Comparison of ENCODE assay signal across 8 cellular contexts in the genomic region with DNA sequence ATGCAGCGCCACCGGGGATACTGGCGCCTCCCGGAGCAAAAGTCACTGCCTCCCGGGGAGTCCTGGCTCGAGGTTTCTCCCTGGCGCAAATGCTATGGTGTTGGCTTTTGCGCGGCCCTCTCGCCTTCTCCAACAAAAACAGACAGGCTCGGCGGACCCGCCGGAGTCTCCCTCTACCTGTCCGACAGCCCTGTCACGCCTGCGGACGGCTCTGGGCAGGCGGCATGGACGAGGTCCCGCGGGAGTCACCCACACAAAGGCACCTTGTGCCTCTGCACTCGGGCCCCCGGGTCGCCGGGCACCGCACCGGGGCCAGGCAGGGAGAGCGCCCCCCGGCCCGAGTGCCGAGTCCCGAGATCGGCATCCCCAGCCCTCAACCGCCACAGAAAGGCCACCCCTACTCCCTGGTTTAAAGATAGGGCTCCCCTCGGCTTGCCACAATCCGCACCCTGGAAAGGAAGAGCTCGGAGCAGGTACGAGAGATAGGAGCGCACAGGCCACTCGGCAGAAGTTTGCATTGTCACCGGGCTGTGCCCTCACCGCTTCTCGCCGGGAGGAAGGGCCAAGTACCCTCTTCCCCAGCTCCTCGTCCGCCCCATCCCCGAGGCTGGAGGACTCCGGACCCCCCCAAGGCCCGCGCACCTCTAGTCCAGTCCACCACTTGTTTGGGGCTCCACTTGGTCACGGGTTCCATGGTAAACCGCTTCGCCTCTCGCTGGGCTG. TPM values are rescaled to one million over a fixed set of nuclear protein-coding genes. Genes with fewer than 3 reads are reported as not detected.
DNase-seq lines count a peak whose midpoint lies in the region; ATAC-seq, FAIRE-seq and TF ChIP-seq lines count a peak whose summit lies in the region.

No MANE protein-coding gene starts in this region.

- peaks cover 12% of the 10 kb centered on the region for H3K4me1 Mint-ChIP-seq in stimulated activated naive CD8-positive, alpha-beta T cell treated with anti-CD3 and anti-CD28 coated beads, Interleukin-15, Interleukin-2, amounts not matched to agents 100 ng/mL and 50 ng/mL, for 24 hours (ENCODE audit: low read depth)
- peaks cover 6 to 12% of the 10 kb centered on the region in 2 donors for H3K4me1 Mint-ChIP-seq in immature natural killer cell

- H2AFZ ChIP-seq in GM12878 (ENCODE audit: control insufficient read depth, low read depth, low read length): peak overlapping the region; percentile 39; the same call in 1 of the 2 replicates

- no peaks in the 10 kb centered on the region for H3K79me2 ChIP-seq in GM12878 (ENCODE audit: control insufficient read depth, insufficient read depth, low read length)

- H3K4me3 Mint-ChIP-seq in stimulated activated naive CD8-positive, alpha-beta T cell treated with anti-CD3 and anti-CD28 coated beads, Interleukin-15, Interleukin-2, amounts not matched to agents 100 ng/mL and 50 ng/mL, for 24 hours: peak overlapping the region; percentile 57
- peak overlapping the region in 2 of 5 donors; percentile 29 to 38 for H3K4me3 Mint-ChIP-seq in immature natural killer cell

- H3K9me3 ChIP-seq in MG63: no peaks in the 10 kb centered on the region
- no peaks in the 10 kb centered on the region; the same call in 2 of the 3 replicates for H3K9me3 ChIP-seq in GM12878 (replicated peaks; ENCODE audit: control insufficient read depth, insufficient read depth, low read length)
- H3K9me3 ChIP-seq in kidney (ENCODE audit: control insufficient read depth in 1 of 2, low read length in 2 of 2): no peaks in the 10 kb centered on the region

- peak overlapping the region; percentile 64 for H3K4me2 ChIP-seq in GM12878 (ENCODE audit: control insufficient read depth, insufficient read depth)

- no TSS peak for BruUV-seq in GM12878 (replicated peaks; lab: Mats Ljungman, UMichigan)

- no peak overlapping the region for H3K27ac Mint-ChIP-seq in stimulated activated naive CD8-positive, alpha-beta T cell treated with anti-CD3 and anti-CD28 coated beads, Interleukin-15, Interleukin-2, amounts not matched to agents 100 ng/mL and 50 ng/mL, for 24 hours
- no peak overlapping the region for H3K27ac Mint-ChIP-seq in immature natural killer cell

- CTCF ChIA-PET in GM12878 (lab: Yijun Ruan, JAX): no interaction called here

- WGBS in GM12878 (ENCODE audit: insufficient coverage, insufficient replicate concordance, low lambda C conversion rate, missing lambda C conversion rate): 8% methylated on average over 55 of the region's 55 CpGs

- DNase-seq in GM10266 (ENCODE audit: extremely low spot score) (peak; percentile 29), MG63 (peak; percentile 70), GM12878 (ENCODE audit: low read depth, low spot score) (no peak), kidney (peak; percentile 77), immature natural killer cell (no peak), NCI-H1436 (lab: John Stamatoyannopoulos, UW) (no peak)

- POLR2A ChIA-PET in GM12878 (lab: Charles Lee): no interaction called here

- H3K27ac ChIP-seq in GM12878 (ENCODE audit: control insufficient read depth, insufficient read depth): no peak overlapping the region
- peak overlapping the region; percentile 96 for H3K27ac ChIP-seq in kidney (ENCODE audit: low read depth in 2 of 2, low read length in 2 of 2)

- peaks cover 65% of the 10 kb centered on the region for H3K27me3 Mint-ChIP-seq in stimulated activated naive CD8-positive, alpha-beta T cell treated with anti-CD3 and anti-CD28 coated beads, Interleukin-15, Interleukin-2, amounts not matched to agents 100 ng/mL and 50 ng/mL, for 24 hours
- H3K27me3 Mint-ChIP-seq in immature natural killer cell (ENCODE audit: low read depth in 3 of 3): peaks cover 6 to 15% (median 15%) of the 10 kb centered on the region in 3 donors

- H3K36me3 ChIP-seq in MG63 (peaks cover 6% of the 10 kb centered on the region; the same call in 1 of the 2 replicates), GM12878 (ENCODE audit: control insufficient read depth in 2 of 2, insufficient read depth in 2 of 2, low read length in 1 of 2) (no peaks in the 10 kb centered on the region), kidney (ENCODE audit: control insufficient read depth in 1 of 2, insufficient read depth in 2 of 2, low read length in 2 of 2) (peaks cover 0 to 2% of the 10 kb centered on the region in 2 donors)

- no peak for TF ChIP-seq RAD21 in GM12878 (IDR thresholded peaks at IDR 0.05; ENCODE audit: insufficient read depth, low read depth, low read length)

- ATAC-seq in GM21825 (IDR thresholded peaks at IDR 0.05; ENCODE audit: unreplicated experiment) (peak; percentile 28), GM12878 (peak; percentile 52)

- intact Hi-C loops in GM12878 (cut with micrococcal nuclease; ENCODE audit: unreplicated experiment): no loop called here
- intact Hi-C loops in kidney (cut with DNase I): no loop called here

- no peak for TF ChIP-seq EP300 in GM12878 (IDR thresholded peaks at IDR 0.05; ENCODE audit: borderline replicate concordance in 1 of 2, control insufficient read depth in 1 of 2, low read depth in 2 of 2, low read length in 2 of 2)

- in situ Hi-C loops in GM12878 (cut with MboI): no loop called here

- H3K4me3 ChIP-seq in MG63 (peak overlapping the region; percentile 76), GM12878 (peak overlapping the region; percentile 42; the same call in 1 of the 2 replicates), kidney (ENCODE audit: low read length in 2 of 2) (peak overlapping the region; percentile 68 to 95)

- H3K36me3 Mint-ChIP-seq in stimulated activated naive CD8-positive, alpha-beta T cell treated with anti-CD3 and anti-CD28 coated beads, Interleukin-15, Interleukin-2, amounts not matched to agents 100 ng/mL and 50 ng/mL, for 24 hours (ENCODE audit: low read depth): no peaks in the 10 kb centered on the region
- no peaks in the 10 kb centered on the region for H3K36me3 Mint-ChIP-seq in immature natural killer cell

- SMC1A ChIA-PET in GM12878 (lab: Charles Lee; ENCODE audit: uncharacterized antibody, unreplicated experiment): no interaction called here

- H3K9ac ChIP-seq in GM12878 (ENCODE audit: control insufficient read depth, insufficient read depth, low read length): no peak overlapping the region
- H3K9ac ChIP-seq in kidney (ENCODE audit: low read length in 2 of 2): peak overlapping the region; percentile 87 to 89

- TF ChIP-seq CTCF in GM10266 (IDR thresholded peaks at IDR 0.05; ENCODE audit: control insufficient read depth, insufficient read depth, low read depth, missing control alignments) (peak; percentile 0), GM12878 (IDR thresholded peaks at IDR 0.05 in 2 of 3, conservative IDR thresholded peaks at IDR 0.05 in 1 of 3; ENCODE audit: control insufficient read depth in 2 of 3, extremely low read depth in 1 of 3, insufficient read depth in 1 of 3, low read depth in 3 of 3, low read length in 3 of 3) (no peak), kidney (IDR thresholded peaks at IDR 0.05; ENCODE audit: borderline replicate concordance, extremely low read depth, insufficient read depth) (no peak)

- RAD21 ChIA-PET in GM12878 (lab: Charles Lee; ENCODE audit: unreplicated experiment): no interaction called here

- H3K4me1 ChIP-seq in GM12878 (ENCODE audit: control insufficient read depth, insufficient read depth, low read length) (no peaks in the 10 kb centered on the region), kidney (ENCODE audit: control insufficient read depth in 1 of 2, insufficient read depth in 1 of 2, low read depth in 1 of 2, low read length in 2 of 2) (peaks cover 9 to 18% of the 10 kb centered on the region in 2 donors)

- no peaks in the 10 kb centered on the region for H3K9me3 Mint-ChIP-seq in stimulated activated naive CD8-positive, alpha-beta T cell treated with anti-CD3 and anti-CD28 coated beads, Interleukin-15, Interleukin-2, amounts not matched to agents 100 ng/mL and 50 ng/mL, for 24 hours
- peaks cover 0 to 3% (median 0%) of the 10 kb centered on the region in 6 donors for H3K9me3 Mint-ChIP-seq in immature natural killer cell

- H4K20me1 ChIP-seq in GM12878 (ENCODE audit: control insufficient read depth, insufficient read depth): no peaks in the 10 kb centered on the region

- H3K27me3 ChIP-seq in MG63 (no peaks in the 10 kb centered on the region), GM12878 (replicated peaks in 1 of 2; ENCODE audit: control insufficient read depth in 2 of 2, insufficient read depth in 2 of 2, low read length in 1 of 2) (peaks cover 6 to 7% of the 10 kb centered on the region in 2 experiments; a peak in 3 of 4 replicates)

- FAIRE-seq in GM12878 (lab: Jason Lieb, UNC): no peak
- no peak for FAIRE-seq in kidney (lab: Jason Lieb, UNC)

- TF ChIP-seq POLR2A in GM12878 (IDR thresholded peaks at IDR 0.05; ENCODE audit: low read depth, low read length): no peak

TF ChIP-seq in GM12878, 131 proteins besides CTCF, POLR2A, EP300 and RAD21 (continues in another document):
- no peak for TF ChIP-seq FOXK2 (IDR thresholded peaks at IDR 0.05)
- TF ChIP-seq EZH2 (IDR thresholded peaks at IDR 0.05; ENCODE audit: borderline replicate concordance, control insufficient read depth, low read depth, low read length): no peak

RNA-seq across cellular contexts. Expression of a gene that starts 0.9 kb away (rescaled TPM):
- total RNA-seq in MG63 (2014; rRNA removed; shearing (Covaris generic); ENCODE audit: low replicate concordance): 12.1 and 29.2 TPM in 2 replicates
- 1.1 and 1.3 TPM in 2 replicates for total RNA-seq in GM12878 (2013; cell fraction: nucleolus; rRNA removed)
- total RNA-seq in GM12878 (2014; rRNA removed): under 0.01 and 0.05 TPM in 2 replicates
- total RNA-seq in GM12878 (2014; rRNA removed; fragmentation: Illumina TruSeq; extraction: Trizol): 0.05 and 0.13 TPM in 2 replicates
- total RNA-seq in GM12878 (2021): 0.11 and 0.31 TPM in 2 replicates
- polyA plus RNA-seq in GM12878 (2011; ENCODE audit: low read depth): 0.12 TPM
- polyA plus RNA-seq in GM12878 (2011; rRNA removed): 0.48 and 0.66 TPM in 2 replicates
- polyA plus RNA-seq in GM12878 (2011; cell fraction: cytosol; rRNA removed): 0.48 and 0.72 TPM in 2 replicates
- polyA plus RNA-seq in GM12878 (2011; cell fraction: nucleus; rRNA removed): 0.22 and 0.88 TPM in 2 replicates
- 0.41 and 0.66 TPM in 2 replicates for polyA plus RNA-seq in GM12878 (2012)
- 0.13 TPM in 1 of 2 replicates, not detected in the other for polyA plus RNA-seq in GM12878 (2014; fragmentation: Illumina TruSeq; extraction: Trizol)
- under 1 TPM; 0.02 to 0.05 TPM for polyA plus RNA-seq in GM12878 (2014; fragmentation: Nextera tagmentation; extraction: Ambion mirVana)
- polyA plus RNA-seq in GM12878 (2014; rRNA removed): 0.10 TPM in 1 of 2 replicates, not detected in the other
- not detected for polyA plus RNA-seq in GM12878 (2016; fragmentation: Nextera tagmentation; extraction: Ambion mirVana)
- 0.73 and 0.77 TPM in 2 replicates for polyA minus RNA-seq in GM12878 (2011; rRNA and poly(A)+ RNA removed)
- polyA minus RNA-seq in GM12878 (2011; cell fraction: cytosol; rRNA and poly(A)+ RNA removed): 0.31 and 0.67 TPM in 2 replicates
- polyA minus RNA-seq in GM12878 (2011; cell fraction: nucleus; rRNA and poly(A)+ RNA removed): 0.12 and 0.19 TPM in 2 replicates
- 63.1 TPM for total RNA-seq in kidney
- polyA plus RNA-seq in kidney (ENCODE audit: insufficient read depth, low read depth, low replicate concordance): 13.8 TPM
- under 1 TPM in 1 of 3 donors, not detected in 2; 0.13 TPM for polyA plus RNA-seq in immature natural killer cell

Comparison
In these comparisons a context has a peak if more than half of its experiments do, and no peak if none do; other contexts are left out.
1. DNase-seq: peak in GM10266 (single experiment), MG63 (single experiment) and kidney (single experiment); none in GM12878 (single experiment), immature natural killer cell (0 of 3) and NCI-H1436 (single experiment).
2. Peak in every context shown above with its lines, with median percentiles within 50 percentile points of each other: H3K4me3 ChIP-seq.